Comparison of ENCODE assay signal across 8 cellular contexts in the genomic region with DNA sequence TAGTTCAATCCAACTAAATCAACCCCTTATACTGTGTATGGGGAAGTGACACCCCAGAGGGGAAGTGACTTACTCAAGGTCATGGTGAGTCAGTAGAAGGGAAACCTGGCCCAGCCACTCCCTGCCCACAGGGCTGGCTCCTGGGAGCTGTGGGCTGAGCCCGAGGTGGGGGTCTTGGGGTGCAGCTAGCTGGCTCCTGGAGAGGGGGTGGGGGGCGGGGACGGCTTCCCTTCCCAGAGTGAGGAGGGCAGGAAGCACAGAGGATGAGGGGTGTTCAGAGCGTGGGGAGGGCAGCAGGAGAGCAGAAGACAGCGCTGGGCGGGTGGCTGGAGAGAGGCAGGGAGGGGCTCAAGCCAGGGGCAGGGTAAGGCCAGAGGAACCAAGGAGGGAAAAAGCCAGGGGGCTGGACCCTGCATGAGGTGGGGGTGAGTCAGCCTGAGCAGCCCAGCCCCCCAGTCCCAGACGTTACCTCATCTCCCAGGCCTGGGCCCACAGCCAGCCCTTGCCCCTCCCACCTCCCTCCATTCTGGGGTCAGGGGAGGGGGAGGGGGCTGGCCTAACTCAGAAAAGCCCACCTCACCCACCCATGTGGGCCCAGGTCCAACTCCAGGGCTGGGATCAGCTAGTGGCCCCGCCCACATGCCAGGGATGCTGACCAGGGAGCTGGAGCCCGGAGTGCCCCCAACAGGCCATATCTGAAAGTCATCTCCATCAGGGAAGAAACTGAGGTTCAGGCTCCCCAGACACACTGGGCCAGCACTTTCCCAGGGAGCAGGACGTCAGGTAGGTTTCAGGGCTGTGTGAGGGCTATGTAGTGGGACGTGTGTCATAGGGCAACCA. TPM values are rescaled to one million over a fixed set of nuclear protein-coding genes. Genes with fewer than 3 reads are reported as not detected.
DNase-seq lines count a peak whose midpoint lies in the region; ATAC-seq and TF ChIP-seq lines count a peak whose summit lies in the region.

No MANE protein-coding gene starts in this region.

- H3K36me3 Mint-ChIP-seq in activated naive CD4-positive, alpha-beta T cell treated with anti-CD3 and anti-CD28 coated beads, Interleukin-2, amount 50 U/mL, for 72 hours = no peaks in the 10 kb centered on the region
- H3K36me3 Mint-ChIP-seq in CD4-positive, alpha-beta memory T cell = peaks cover 0 to 3% of the 10 kb centered on the region in 2 donors

- intact Hi-C loops in uterus (cut with DNase I; ENCODE audit: low total_unique reads) = no loop called here
- intact Hi-C loops in CD4-positive, alpha-beta memory T cell (cut with micrococcal nuclease) = no loop called here

- H3K27ac Mint-ChIP-seq in activated naive CD4-positive, alpha-beta T cell treated with anti-CD3 and anti-CD28 coated beads, Interleukin-2, amount 50 U/mL, for 72 hours = peak overlapping the region; percentile 44 to 75
- H3K27ac Mint-ChIP-seq in CD4-positive, alpha-beta memory T cell = peak overlapping the region in 1 of 7 donors; percentile 47

- no peaks in the 10 kb centered on the region for H3K9me3 Mint-ChIP-seq in activated naive CD4-positive, alpha-beta T cell treated with anti-CD3 and anti-CD28 coated beads, Interleukin-2, amount 50 U/mL, for 72 hours
- H3K9me3 Mint-ChIP-seq in CD4-positive, alpha-beta memory T cell = no peaks in the 10 kb centered on the region

- ATAC-seq in activated naive CD4-positive, alpha-beta T cell treated with anti-CD3 and anti-CD28 coated beads, Interleukin-2, amount 50 U/mL, for 72 hours = peak; percentile 28 to 62
- ATAC-seq in RWPE2 (ENCODE audit: low read depth) = peak; percentile 50

- no peak for TF ChIP-seq POLR2A in uterus (IDR thresholded peaks at IDR 0.05)

- H3K36me3 ChIP-seq in RWPE2 (ENCODE audit: low read depth) (peaks cover 60% of the 10 kb centered on the region), mesodermal cell (ENCODE audit: control insufficient read depth, insufficient read depth, low read length) (peaks cover 52% of the 10 kb centered on the region), uterus (no peaks in the 10 kb centered on the region)
- no peaks in the 10 kb centered on the region for H3K36me3 ChIP-seq in CD4-positive, alpha-beta memory T cell (ENCODE audit: insufficient read depth, low read length)

- H3K27me3 ChIP-seq in RWPE2 (ENCODE audit: insufficient read depth, poor library complexity, severe bottlenecking) (no peaks in the 10 kb centered on the region), uterus (no peaks in the 10 kb centered on the region)
- H3K27me3 ChIP-seq in CD4-positive, alpha-beta memory T cell (ENCODE audit: insufficient read depth, low read length) = no peaks in the 10 kb centered on the region

- peaks cover 26% of the 10 kb centered on the region for H3K4me1 ChIP-seq in RWPE2 (ENCODE audit: insufficient read depth, poor library complexity, severe bottlenecking)
- peaks cover 54% of the 10 kb centered on the region for H3K4me1 ChIP-seq in mesodermal cell (ENCODE audit: control insufficient read depth, insufficient read depth, low read length, poor library complexity, severe bottlenecking)
- H3K4me1 ChIP-seq in uterus = peaks cover 17 to 44% of the 10 kb centered on the region in 2 donors
- H3K4me1 ChIP-seq in CD4-positive, alpha-beta memory T cell (ENCODE audit: insufficient read depth, low read length) = peaks cover 11% of the 10 kb centered on the region

- H3K9me3 ChIP-seq in RWPE2 (ENCODE audit: severe bottlenecking) (no peaks in the 10 kb centered on the region), mesodermal cell (ENCODE audit: control insufficient read depth, low read length) (no peaks in the 10 kb centered on the region), uterus (no peaks in the 10 kb centered on the region)
- no peaks in the 10 kb centered on the region for H3K9me3 ChIP-seq in CD4-positive, alpha-beta memory T cell (ENCODE audit: control insufficient read depth in 1 of 2, low read length in 2 of 2)

- H3K4me1 Mint-ChIP-seq in CD4-positive, alpha-beta memory T cell = peaks cover 5 to 25% (median 16%) of the 10 kb centered on the region in 4 donors

- H3K4me3 ChIP-seq in RWPE2 (ENCODE audit: severe bottlenecking) (no peak overlapping the region), mesodermal cell (ENCODE audit: extremely low read depth, insufficient read depth, low read length, poor library complexity, severe bottlenecking) (peak overlapping the region; percentile 75), uterus (peak overlapping the region; percentile 64 to 74)
- no peak overlapping the region for H3K4me3 ChIP-seq in CD4-positive, alpha-beta memory T cell (ENCODE audit: low read length in 2 of 2)

- CTCF ChIA-PET in CD4-positive, alpha-beta memory T cell (lab: Charles Lee; ENCODE audit: partially characterized antibody) = interaction anchor here (0.5 to 2.4 kb wide), 7 partner anchors 11 to 185 kb away, joined by 3 to 10 read pairs (median 3); no protein-coding TSS in a partner anchor

- H3K4me3 Mint-ChIP-seq in CD4-positive, alpha-beta memory T cell = no peak overlapping the region

- H3K27ac ChIP-seq in RWPE2 (ENCODE audit: poor library complexity, severe bottlenecking) (peak overlapping the region; percentile 96), mesodermal cell (ENCODE audit: low read depth, low read length, severe bottlenecking) (peak overlapping the region; percentile 92), uterus (peak overlapping the region; percentile 97 to 98)
- no peak overlapping the region for H3K27ac ChIP-seq in CD4-positive, alpha-beta memory T cell (ENCODE audit: low read depth, low read length)

- peak in 1 of 2 donors; percentile 71 for DNase-seq in activated naive CD4-positive, alpha-beta T cell treated with anti-CD3 and anti-CD28 coated beads, Interleukin-2, amount 50 U/mL, for 72 hours (ENCODE audit: low spot score in 2 of 2)
- no peak for DNase-seq in activated naive CD4-positive, alpha-beta T cell (lab: John Stamatoyannopoulos, UW)
- peak; percentile 98 for DNase-seq in RWPE2 (ENCODE audit: low spot score)
- DNase-seq in dermis blood vessel endothelial cell = peak; percentile 91
- DNase-seq in uterus = peak; percentile 88 to 93
- DNase-seq in CD4-positive, alpha-beta memory T cell = no peak
- DNase-seq in epidermal melanocyte (ENCODE audit: insufficient read length, low spot score) = no peak

- TF ChIP-seq CTCF in RWPE2 (IDR thresholded peaks at IDR 0.05; ENCODE audit: poor library complexity, severe bottlenecking) = peak; percentile 61
- TF ChIP-seq CTCF in uterus (IDR thresholded peaks at IDR 0.05) = peak in 3 of 4 experiments; percentile 21 to 28 (median 28)

- POLR2A ChIA-PET in CD4-positive, alpha-beta memory T cell (lab: Charles Lee; ENCODE audit: partially characterized antibody) = no interaction called here

- WGBS in mesodermal cell (ENCODE audit: insufficient coverage in 2 of 2), 2 experiments = 41 to 57% methylated on average over 5 to 7 of the region's 11 CpGs

- no peaks in the 10 kb centered on the region for H3K27me3 Mint-ChIP-seq in CD4-positive, alpha-beta memory T cell

RNA-seq across cellular contexts. Expression of gene PDLIM7, which starts 2.8 kb away (rescaled TPM):
- total RNA-seq in activated naive CD4-positive, alpha-beta T cell treated with anti-CD3 and anti-CD28 coated beads, Interleukin-2, amount 50 U/mL, for 72 hours = 10 to 100 TPM; 44.6 to 47.5 TPM
- total RNA-seq in dermis blood vessel endothelial cell (38.3 and 73.0 TPM in 2 replicates), uterus (100 to 1,000 TPM; 102 to 543 (median 193) TPM)
- polyA plus RNA-seq in mesodermal cell (2013, experiment 1 of 2) = 284 TPM
- 227 TPM for polyA plus RNA-seq in mesodermal cell (2013, experiment 2 of 2)
- 1 to 10 TPM; 5.8 to 7.3 TPM for total RNA-seq in CD4-positive, alpha-beta memory T cell
- polyA plus RNA-seq in CD4-positive, alpha-beta memory T cell = 1 to 10 TPM; 3.3 to 3.5 TPM

RNA-seq across cellular contexts. Expression of gene DOK3, which starts 15.1 kb away (rescaled TPM):
- 10 to 100 TPM in 1 of 2 donors, 1 to 10 TPM in 1; 1.8 to 14.9 TPM for total RNA-seq in activated naive CD4-positive, alpha-beta T cell treated with anti-CD3 and anti-CD28 coated beads, Interleukin-2, amount 50 U/mL, for 72 hours
- total RNA-seq in dermis blood vessel endothelial cell (2.0 and 4.6 TPM in 2 replicates), uterus (10 to 100 TPM in 1 of 4 donors, 1 to 10 TPM in 3; 3.6 to 20.0 (median 7.1) TPM)
- 3.6 TPM for polyA plus RNA-seq in mesodermal cell (2013, experiment 1 of 2)
- polyA plus RNA-seq in mesodermal cell (2013, experiment 2 of 2) = 2.8 TPM
- 1 to 10 TPM; 3.7 to 3.9 TPM for total RNA-seq in CD4-positive, alpha-beta memory T cell
- under 1 TPM in 1 of 2 donors, not detected in 1; 0.69 TPM for polyA plus RNA-seq in CD4-positive, alpha-beta memory T cell

RNA-seq across cellular contexts. Expression of gene DBN1, which starts 21.1 kb away (rescaled TPM):
- 10 to 100 TPM in 1 of 2 donors, 1 to 10 TPM in 1; 5.5 to 20.2 TPM for total RNA-seq in activated naive CD4-positive, alpha-beta T cell treated with anti-CD3 and anti-CD28 coated beads, Interleukin-2, amount 50 U/mL, for 72 hours
- 147 and 157 TPM in 2 replicates for total RNA-seq in dermis blood vessel endothelial cell
- polyA plus RNA-seq in mesodermal cell (2013, experiment 1 of 2) = 229 TPM
- 194 TPM for polyA plus RNA-seq in mesodermal cell (2013, experiment 2 of 2)
- total RNA-seq in uterus = 100 to 1,000 TPM in 2 of 4 donors, 10 to 100 TPM in 2; 30.6 to 107 (median 82.7) TPM
- 1 to 10 TPM in 1 of 2 experiments, under 1 TPM in 1; 0.99 to 1.2 TPM for total RNA-seq in CD4-positive, alpha-beta memory T cell
- under 1 TPM in 1 of 2 donors, not detected in 1; 0.49 TPM for polyA plus RNA-seq in CD4-positive, alpha-beta memory T cell

RNA-seq across cellular contexts. Expression of gene DDX41, which starts 22.2 kb away (rescaled TPM):
- 100 to 1,000 TPM in 1 of 2 donors, 10 to 100 TPM in 1; 70.1 to 230 TPM for total RNA-seq in activated naive CD4-positive, alpha-beta T cell treated with anti-CD3 and anti-CD28 coated beads, Interleukin-2, amount 50 U/mL, for 72 hours
- total RNA-seq in dermis blood vessel endothelial cell (68.2 and 98.8 TPM in 2 replicates), uterus (100 to 1,000 TPM in 2 of 4 donors, 10 to 100 TPM in 2; 61.0 to 146 (median 95.6) TPM)
- 65.4 TPM for polyA plus RNA-seq in mesodermal cell (2013, experiment 1 of 2)
- polyA plus RNA-seq in mesodermal cell (2013, experiment 2 of 2) = 52.5 TPM
- 10 to 100 TPM; 72.9 to 80.3 TPM for total RNA-seq in CD4-positive, alpha-beta memory T cell
- 10 to 100 TPM; 47.6 to 51.2 TPM for polyA plus RNA-seq in CD4-positive, alpha-beta memory T cell

RNA-seq across cellular contexts. Expression of gene PRR7, which starts 48.0 kb away (rescaled TPM):
- 10 to 100 TPM in 1 of 2 donors, 1 to 10 TPM in 1; 4.1 to 11.4 TPM for total RNA-seq in activated naive CD4-positive, alpha-beta T cell treated with anti-CD3 and anti-CD28 coated beads, Interleukin-2, amount 50 U/mL, for 72 hours
- total RNA-seq in dermis blood vessel endothelial cell (4.5 and 4.8 TPM in 2 replicates), uterus (1 to 10 TPM in 2 of 4 donors, not detected in 2; 1.9 to 3.0 TPM)
- 8.4 TPM for polyA plus RNA-seq in mesodermal cell (2013, experiment 1 of 2)
- polyA plus RNA-seq in mesodermal cell (2013, experiment 2 of 2) = 5.4 TPM
- total RNA-seq in CD4-positive, alpha-beta memory T cell = 1 to 10 TPM; 5.2 to 7.2 TPM
- polyA plus RNA-seq in CD4-positive, alpha-beta memory T cell = 10 to 100 TPM; 14.3 to 17.8 TPM

Comparison
In these comparisons a context has a peak if more than half of its experiments do, and no peak if none do; other contexts are left out.
1. DNase-seq: peak in RWPE2 (single experiment), dermis blood vessel endothelial cell (single experiment) and uterus (2 of 2); none in activated naive CD4-positive, alpha-beta T cell (0 of 4), CD4-positive, alpha-beta memory T cell (0 of 5) and epidermal melanocyte (single experiment).
2. H3K4me3 ChIP-seq: peak in mesodermal cell (single experiment) and uterus (2 of 2); none in RWPE2 (single experiment) and CD4-positive, alpha-beta memory T cell (0 of 2).